In genomic region chrX:71217298-71217697, GRCh38 we compare ENCODE assay signal across 2 cellular contexts.
TF ChIP-seq lines count a peak whose summit lies in the region.

No MANE protein-coding gene starts in this region.

TF ChIP-seq in K562, 482 proteins besides CTCF, POLR2A, EP300 and RAD21:
- TF ChIP-seq ZKSCAN3 (CRISPR knock-in tag; IDR thresholded peaks at IDR 0.05) (no peak), FOXK2 (conservative IDR thresholded peaks at IDR 0.05 in 1 of 2, IDR thresholded peaks at IDR 0.05 in 1 of 2; ENCODE audit: low read depth in 2 of 2) (no peak), KDM1A (IDR thresholded peaks at IDR 0.05) (0 out of 4 replicates have a peak, but pooled peaks of 1 of the 2 experiments have one; percentile 12), RBM25 (IDR thresholded peaks at IDR 0.05; ENCODE audit: low read depth, low read length, severe bottlenecking) (peak; percentile 35), PPARD (CRISPR knock-in tag; IDR thresholded peaks at IDR 0.05) (no peak), XRCC3 (IDR thresholded peaks at IDR 0.05) (no peak), PTBP1 (IDR thresholded peaks at IDR 0.05; ENCODE audit: low read depth, low read length) (no peak), ZNF512 (tag; IDR thresholded peaks at IDR 0.05) (no peak), CHD4 (IDR thresholded peaks at IDR 0.05; ENCODE audit: insufficient read depth, insufficient replicate concordance, low read depth, low read length, poor library complexity, severe bottlenecking) (no peak), ZNF239 (CRISPR knock-in tag; IDR thresholded peaks at IDR 0.05) (no peak), SNRNP70 (optimal IDR thresholded peaks at IDR 0.05; ENCODE audit: low read depth, low read length) (no peak), RFX5 (IDR thresholded peaks at IDR 0.05; ENCODE audit: low read depth, low read length) (no peak), TRIM24 (IDR thresholded peaks at IDR 0.05) (no peak), SNIP1 (IDR thresholded peaks at IDR 0.05; ENCODE audit: low read depth) (no peak)
- TF ChIP-seq, protein P1, sequence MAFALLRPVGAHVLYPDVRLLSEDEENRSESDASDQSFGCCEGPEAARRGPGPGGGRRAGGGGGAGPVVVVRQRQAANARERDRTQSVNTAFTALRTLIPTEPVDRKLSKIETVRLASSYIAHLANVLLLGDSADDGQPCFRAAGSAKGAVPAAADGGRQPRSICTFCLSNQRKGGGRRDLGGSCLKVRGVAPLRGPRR (CRISPR knock-in tag; IDR thresholded peaks at IDR 0.05): no peak
- TF ChIP-seq, protein P2, sequence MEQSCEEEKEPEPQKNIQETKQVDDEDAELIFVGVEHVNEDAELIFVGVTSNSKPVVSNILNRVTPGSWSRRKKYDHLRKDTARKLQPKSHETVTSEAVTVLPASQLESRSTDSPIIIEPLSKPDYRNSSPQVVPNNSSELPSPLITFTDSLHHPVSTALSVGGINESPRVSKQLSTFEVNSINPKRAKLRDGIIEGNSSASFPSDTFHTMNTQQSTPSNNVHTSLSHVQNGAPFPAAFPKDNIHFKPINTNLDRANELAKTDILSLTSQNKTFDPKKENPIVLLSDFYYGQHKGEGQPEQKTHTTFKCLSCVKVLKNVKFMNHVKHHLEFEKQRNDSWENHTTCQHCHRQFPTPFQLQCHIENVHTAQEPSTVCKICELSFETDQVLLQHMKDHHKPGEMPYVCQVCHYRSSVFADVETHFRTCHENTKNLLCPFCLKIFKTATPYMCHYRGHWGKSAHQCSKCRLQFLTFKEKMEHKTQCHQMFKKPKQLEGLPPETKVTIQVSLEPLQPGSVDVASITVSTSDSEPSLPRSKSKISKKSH (CRISPR knock-in tag; IDR thresholded peaks at IDR 0.05): no peak
- TF ChIP-seq, protein P3, sequence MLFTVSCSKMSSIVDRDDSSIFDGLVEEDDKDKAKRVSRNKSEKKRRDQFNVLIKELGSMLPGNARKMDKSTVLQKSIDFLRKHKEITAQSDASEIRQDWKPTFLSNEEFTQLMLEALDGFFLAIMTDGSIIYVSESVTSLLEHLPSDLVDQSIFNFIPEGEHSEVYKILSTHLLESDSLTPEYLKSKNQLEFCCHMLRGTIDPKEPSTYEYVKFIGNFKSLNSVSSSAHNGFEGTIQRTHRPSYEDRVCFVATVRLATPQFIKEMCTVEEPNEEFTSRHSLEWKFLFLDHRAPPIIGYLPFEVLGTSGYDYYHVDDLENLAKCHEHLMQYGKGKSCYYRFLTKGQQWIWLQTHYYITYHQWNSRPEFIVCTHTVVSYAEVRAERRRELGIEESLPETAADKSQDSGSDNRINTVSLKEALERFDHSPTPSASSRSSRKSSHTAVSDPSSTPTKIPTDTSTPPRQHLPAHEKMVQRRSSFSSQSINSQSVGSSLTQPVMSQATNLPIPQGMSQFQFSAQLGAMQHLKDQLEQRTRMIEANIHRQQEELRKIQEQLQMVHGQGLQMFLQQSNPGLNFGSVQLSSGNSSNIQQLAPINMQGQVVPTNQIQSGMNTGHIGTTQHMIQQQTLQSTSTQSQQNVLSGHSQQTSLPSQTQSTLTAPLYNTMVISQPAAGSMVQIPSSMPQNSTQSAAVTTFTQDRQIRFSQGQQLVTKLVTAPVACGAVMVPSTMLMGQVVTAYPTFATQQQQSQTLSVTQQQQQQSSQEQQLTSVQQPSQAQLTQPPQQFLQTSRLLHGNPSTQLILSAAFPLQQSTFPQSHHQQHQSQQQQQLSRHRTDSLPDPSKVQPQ (CRISPR knock-in tag; IDR thresholded peaks at IDR 0.05; ENCODE audit: borderline replicate concordance): no peak

TF ChIP-seq in HepG2, 621 proteins besides CTCF, POLR2A, EP300 and RAD21 (continues in another document):
- peak; percentile 75 for TF ChIP-seq HNF4A (CRISPR knock-in tag; IDR thresholded peaks at IDR 0.05)
- no peak for TF ChIP-seq ZNF704 (CRISPR knock-in tag; IDR thresholded peaks at IDR 0.05; ENCODE audit: borderline replicate concordance)
- TF ChIP-seq NCOA2 (CRISPR knock-in tag; IDR thresholded peaks at IDR 0.05): peak; percentile 27; the same call in 1 of the 2 replicates
- TF ChIP-seq ZNF20 (CRISPR knock-in tag; IDR thresholded peaks at IDR 0.05): no peak
- 0 out of 2 replicates have a peak, but pooled peaks have one; percentile 6 for TF ChIP-seq PHF8 (CRISPR knock-in tag; IDR thresholded peaks at IDR 0.05)
- TF ChIP-seq, protein P4, sequence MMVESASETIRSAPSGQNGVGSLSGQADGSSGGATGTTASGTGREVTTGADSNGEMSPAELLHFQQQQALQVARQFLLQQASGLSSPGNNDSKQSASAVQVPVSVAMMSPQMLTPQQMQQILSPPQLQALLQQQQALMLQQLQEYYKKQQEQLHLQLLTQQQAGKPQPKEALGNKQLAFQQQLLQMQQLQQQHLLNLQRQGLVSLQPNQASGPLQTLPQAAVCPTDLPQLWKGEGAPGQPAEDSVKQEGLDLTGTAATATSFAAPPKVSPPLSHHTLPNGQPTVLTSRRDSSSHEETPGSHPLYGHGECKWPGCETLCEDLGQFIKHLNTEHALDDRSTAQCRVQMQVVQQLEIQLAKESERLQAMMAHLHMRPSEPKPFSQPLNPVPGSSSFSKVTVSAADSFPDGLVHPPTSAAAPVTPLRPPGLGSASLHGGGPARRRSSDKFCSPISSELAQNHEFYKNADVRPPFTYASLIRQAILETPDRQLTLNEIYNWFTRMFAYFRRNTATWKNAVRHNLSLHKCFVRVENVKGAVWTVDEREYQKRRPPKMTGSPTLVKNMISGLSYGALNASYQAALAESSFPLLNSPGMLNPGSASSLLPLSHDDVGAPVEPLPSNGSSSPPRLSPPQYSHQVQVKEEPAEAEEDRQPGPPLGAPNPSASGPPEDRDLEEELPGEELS (CRISPR knock-in tag; IDR thresholded peaks at IDR 0.05): peak; percentile 35; the same call in 1 of the 2 replicates
- TF ChIP-seq ARID5B (CRISPR knock-in tag; IDR thresholded peaks at IDR 0.05): 0 out of 2 replicates have a peak, but pooled peaks have one; percentile 26
- TF ChIP-seq DMTF1 (CRISPR knock-in tag; IDR thresholded peaks at IDR 0.05): no peak
- TF ChIP-seq NONO (IDR thresholded peaks at IDR 0.05): no peak
- 0 out of 2 replicates have a peak, but pooled peaks have one; percentile 18 for TF ChIP-seq NONO (CRISPR knock-in tag; conservative IDR thresholded peaks at IDR 0.05)
- no peak for TF ChIP-seq ZBTB7B (CRISPR knock-in tag; IDR thresholded peaks at IDR 0.05)
- 0 out of 2 replicates have a peak, but pooled peaks have one; percentile 11 for TF ChIP-seq RARA (CRISPR knock-in tag; IDR thresholded peaks at IDR 0.05)
- no peak for TF ChIP-seq CENPBD1 (CRISPR knock-in tag; IDR thresholded peaks at IDR 0.05; ENCODE audit: borderline replicate concordance, low read depth)
- TF ChIP-seq TAF15 (IDR thresholded peaks at IDR 0.05; ENCODE audit: low read depth, low read length, poor library complexity, severe bottlenecking): no peak
- no peak for TF ChIP-seq TBP (CRISPR knock-in tag; IDR thresholded peaks at IDR 0.05)
- no peak for TF ChIP-seq FOXA1 (IDR thresholded peaks at IDR 0.05)
- TF ChIP-seq FOXA1 (CRISPR knock-in tag; IDR thresholded peaks at IDR 0.05): peak; percentile 20; the same call in 1 of the 2 replicates
- no peak for TF ChIP-seq SOX13 (IDR thresholded peaks at IDR 0.05)
- peak in 1 of 2 experiments; percentile 36; a peak in 1 of 4 replicates for TF ChIP-seq SOX13 (CRISPR knock-in tag; conservative IDR thresholded peaks at IDR 0.05 in 1 of 2, IDR thresholded peaks at IDR 0.05 in 1 of 2)
- 0 out of 2 replicates have a peak, but pooled peaks have one; percentile 33 for TF ChIP-seq HNF4G (IDR thresholded peaks at IDR 0.05; ENCODE audit: borderline replicate concordance, low read depth, low read length)
- TF ChIP-seq HNF4G (CRISPR knock-in tag; IDR thresholded peaks at IDR 0.05; ENCODE audit: borderline replicate concordance, low read depth): no peak
- TF ChIP-seq PITX1 (CRISPR knock-in tag; IDR thresholded peaks at IDR 0.05): peak; percentile 84
- TF ChIP-seq FOXA3 (CRISPR knock-in tag; IDR thresholded peaks at IDR 0.05): peak; percentile 48; the same call in 1 of the 2 replicates
- no peak for TF ChIP-seq TMF1 (CRISPR knock-in tag; IDR thresholded peaks at IDR 0.05; ENCODE audit: low read depth)
- 0 out of 2 replicates have a peak, but pooled peaks have one; percentile 20 for TF ChIP-seq POLR2AphosphoS5 (IDR thresholded peaks at IDR 0.05; ENCODE audit: low read depth, low read length)
- peak; percentile 73 for TF ChIP-seq MED1 (CRISPR knock-in tag; IDR thresholded peaks at IDR 0.05)
- TF ChIP-seq TARDBP (CRISPR knock-in tag; IDR thresholded peaks at IDR 0.05): 0 out of 2 replicates have a peak, but pooled peaks have one; percentile 32
- TF ChIP-seq KDM5B (CRISPR knock-in tag; IDR thresholded peaks at IDR 0.05; ENCODE audit: borderline replicate concordance): no peak
- 0 out of 2 replicates have a peak, but pooled peaks have one; percentile 41 for TF ChIP-seq HDAC1 (CRISPR knock-in tag; IDR thresholded peaks at IDR 0.05)
- TF ChIP-seq, protein P5, sequence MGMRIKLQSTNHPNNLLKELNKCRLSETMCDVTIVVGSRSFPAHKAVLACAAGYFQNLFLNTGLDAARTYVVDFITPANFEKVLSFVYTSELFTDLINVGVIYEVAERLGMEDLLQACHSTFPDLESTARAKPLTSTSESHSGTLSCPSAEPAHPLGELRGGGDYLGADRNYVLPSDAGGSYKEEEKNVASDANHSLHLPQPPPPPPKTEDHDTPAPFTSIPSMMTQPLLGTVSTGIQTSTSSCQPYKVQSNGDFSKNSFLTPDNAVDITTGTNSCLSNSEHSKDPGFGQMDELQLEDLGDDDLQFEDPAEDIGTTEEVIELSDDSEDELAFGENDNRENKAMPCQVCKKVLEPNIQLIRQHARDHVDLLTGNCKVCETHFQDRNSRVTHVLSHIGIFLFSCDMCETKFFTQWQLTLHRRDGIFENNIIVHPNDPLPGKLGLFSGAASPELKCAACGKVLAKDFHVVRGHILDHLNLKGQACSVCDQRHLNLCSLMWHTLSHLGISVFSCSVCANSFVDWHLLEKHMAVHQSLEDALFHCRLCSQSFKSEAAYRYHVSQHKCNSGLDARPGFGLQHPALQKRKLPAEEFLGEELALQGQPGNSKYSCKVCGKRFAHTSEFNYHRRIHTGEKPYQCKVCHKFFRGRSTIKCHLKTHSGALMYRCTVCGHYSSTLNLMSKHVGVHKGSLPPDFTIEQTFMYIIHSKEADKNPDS (CRISPR knock-in tag; IDR thresholded peaks at IDR 0.05): no peak
- TF ChIP-seq MIXL1 (CRISPR knock-in tag; IDR thresholded peaks at IDR 0.05): peak; percentile 48; the same call in 1 of the 2 replicates
- TF ChIP-seq ZFX (CRISPR knock-in tag; IDR thresholded peaks at IDR 0.05; ENCODE audit: low read depth): peak; percentile 37
- TF ChIP-seq ZMYM3 (CRISPR knock-in tag; IDR thresholded peaks at IDR 0.05): peak; percentile 53; the same call in 1 of the 2 replicates
- TF ChIP-seq SPEN (CRISPR knock-in tag; IDR thresholded peaks at IDR 0.05; ENCODE audit: low read depth): peak; percentile 24; the same call in 1 of the 2 replicates
- no peak for TF ChIP-seq ZNF552 (CRISPR knock-in tag; IDR thresholded peaks at IDR 0.05; ENCODE audit: borderline replicate concordance)
